ENCODE assay signal across 12 cellular contexts in genomic region chr6:49978332-49979226, GRCh38. TPM values are rescaled to one million over a fixed set of nuclear protein-coding genes. Genes with fewer than 3 reads are reported as not detected.
DNase-seq lines count a peak whose midpoint lies in the region; ATAC-seq and TF ChIP-seq lines count a peak whose summit lies in the region.
"Had no signal": no experiment of that assay in that cellular context is flagged by ENCODE, and none has a peak within 500 bp of the region (broad histone marks: within the 10 kb centered on the region; RNA-seq: fewer than 3 reads in every experiment).

No MANE protein-coding gene starts in this region.

- no peak for TF ChIP-seq POLR2A in right lobe of liver (IDR thresholded peaks at IDR 0.05)

- H3K4me1 ChIP-seq in right lobe of liver: no peaks in the 10 kb centered on the region

- peak; percentile 6 for DNase-seq in DMS79 treated with DMSO at 0.1 percent for 48 hours (lab: John Stamatoyannopoulos, UW)
- DNase-seq in DMS79 (lab: John Stamatoyannopoulos, UW): no peak
- DNase-seq in HT1080 (ENCODE audit: low read depth): peak; percentile 8
- DNase-seq in right lobe of liver: no peak
- DNase-seq in anterior cingulate cortex (lab: John Stamatoyannopoulos, UW): no peak
- DNase-seq in WERI-Rb-1: no peak
- DNase-seq in MV-4-11 (lab: John Stamatoyannopoulos, UW): no peak
- DNase-seq: glutamatergic neuron, nucleus accumbens had no signal

- H3K9me3 ChIP-seq in right lobe of liver: no peaks in the 10 kb centered on the region
- no peaks in the 10 kb centered on the region for H3K9me3 ChIP-seq in WERI-Rb-1 (ENCODE audit: severe bottlenecking)

- peaks cover 0 to 1% (median 0%) of the 10 kb centered on the region in 4 donors for H3K36me3 ChIP-seq in right lobe of liver
- no peaks in the 10 kb centered on the region for H3K36me3 ChIP-seq in WERI-Rb-1

- ATAC-seq in GM21529 (IDR thresholded peaks at IDR 0.05; ENCODE audit: unreplicated experiment) (peak; percentile 54), right lobe of liver (peak in 3 of 4 donors; percentile 33 to 59 (median 59))

- no peaks in the 10 kb centered on the region for H3K27me3 ChIP-seq in right lobe of liver
- no peaks in the 10 kb centered on the region for H3K27me3 ChIP-seq in WERI-Rb-1 (ENCODE audit: insufficient read depth, low read depth, severe bottlenecking)

- H3K4me3 ChIP-seq in right lobe of liver (peak overlapping the region in 1 of 3 donors; percentile 33), WERI-Rb-1 (ENCODE audit: low read depth, low read length) (no peak overlapping the region)

- intact Hi-C loops in right lobe of liver (cut with DNase I): no loop called here

- 32% methylated on average over 3 of the region's 3 CpGs for WGBS in right lobe of liver (ENCODE audit: insufficient coverage, low coverage, low lambda C conversion rate, missing lambda C conversion rate)

- H3K27ac ChIP-seq in right lobe of liver (no peak overlapping the region), WERI-Rb-1 (no peak overlapping the region)
- H3K27ac ChIP-seq: 22Rv1 had no signal

- TF ChIP-seq CTCF in right lobe of liver (IDR thresholded peaks at IDR 0.05) (no peak), WERI-Rb-1 (IDR thresholded peaks at IDR 0.05; ENCODE audit: low read depth, low read length) (no peak)

RNA-seq across cellular contexts. Expression of gene DEFB113, which starts 9.2 kb away (rescaled TPM):
- total RNA-seq in HT1080 (2014; rRNA removed; shearing (Covaris generic)): not detected in 2 replicates
- not detected in 2 replicates for polyA plus RNA-seq in HT1080 (2015; cell fraction: cytosol; rRNA removed)
- polyA plus RNA-seq in HT1080 (2015; cell fraction: nucleus; rRNA removed): not detected in 2 replicates
- not detected for total RNA-seq in right lobe of liver
- total RNA-seq: T-helper 1 cell treated with Interleukin-12 subunit alpha and Interleukin-12 subunit beta and Interleukin-4 antibody, amounts not matched to agents 30 ng/mL and 1 ng/mL, for 36 hours had no signal

RNA-seq across cellular contexts. Expression of gene DEFB114, which starts 14.6 kb away (rescaled TPM):
- not detected in 2 replicates for total RNA-seq in HT1080 (2014; rRNA removed; shearing (Covaris generic))
- not detected in 2 replicates for polyA plus RNA-seq in HT1080 (2015; cell fraction: cytosol; rRNA removed)
- not detected in 2 replicates for polyA plus RNA-seq in HT1080 (2015; cell fraction: nucleus; rRNA removed)
- not detected for total RNA-seq in right lobe of liver
- total RNA-seq: T-helper 1 cell treated with Interleukin-12 subunit alpha and Interleukin-12 subunit beta and Interleukin-4 antibody, amounts not matched to agents 30 ng/mL and 1 ng/mL, for 36 hours had no signal

RNA-seq across cellular contexts. Expression of gene DEFB110, which starts 43.2 kb away (rescaled TPM):
- not detected in 2 replicates for total RNA-seq in HT1080 (2014; rRNA removed; shearing (Covaris generic))
- polyA plus RNA-seq in HT1080 (2015; cell fraction: cytosol; rRNA removed): not detected in 2 replicates
- not detected in 2 replicates for polyA plus RNA-seq in HT1080 (2015; cell fraction: nucleus; rRNA removed)
- total RNA-seq in right lobe of liver: not detected
- total RNA-seq: T-helper 1 cell treated with Interleukin-12 subunit alpha and Interleukin-12 subunit beta and Interleukin-4 antibody, amounts not matched to agents 30 ng/mL and 1 ng/mL, for 36 hours had no signal

Comparison
In these comparisons a context has a peak if more than half of its experiments do, and no peak if none do; other contexts are left out.
1. DNase-seq: peak in DMS79 treated with DMSO at 0.1 percent for 48 hours (single experiment) and HT1080 (single experiment); none in DMS79 (single experiment), right lobe of liver (0 of 3), anterior cingulate cortex (0 of 58), WERI-Rb-1 (single experiment) and MV-4-11 (single experiment).